1 cellular context compared by ENCODE assay signal in the genomic region with DNA sequence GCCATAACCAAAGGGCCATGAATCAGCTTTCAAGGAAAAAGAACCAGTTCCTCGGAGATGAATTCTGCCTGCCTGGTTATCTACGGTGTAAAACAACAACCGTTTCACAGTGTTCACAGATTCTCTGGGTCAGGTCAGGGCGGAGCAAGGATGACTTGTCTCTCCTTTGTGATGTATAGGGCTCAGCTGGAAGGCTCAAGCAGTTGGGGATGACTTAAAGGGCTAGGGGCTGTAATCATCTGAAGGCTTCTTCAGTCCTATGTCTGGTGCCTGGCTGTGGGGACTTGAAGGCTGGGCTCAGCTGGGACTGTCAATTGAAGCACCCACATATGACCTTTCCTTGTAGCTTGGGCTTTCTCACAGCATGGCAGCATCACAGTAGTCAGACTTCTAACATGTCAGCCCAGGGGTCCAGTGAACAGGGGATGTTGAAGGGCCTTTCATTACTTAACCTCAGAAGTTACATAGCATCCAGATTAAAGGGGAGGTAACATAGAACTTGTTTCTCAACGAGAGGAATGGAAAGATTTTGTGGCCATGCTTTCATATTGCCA.
TF ChIP-seq lines count a peak whose summit lies in the region.

No MANE protein-coding gene starts in this region.

TF ChIP-seq in WTC11, 78 proteins besides CTCF, POLR2A, EP300 and RAD21 (continued from another document):
- TF ChIP-seq, protein P1, sequence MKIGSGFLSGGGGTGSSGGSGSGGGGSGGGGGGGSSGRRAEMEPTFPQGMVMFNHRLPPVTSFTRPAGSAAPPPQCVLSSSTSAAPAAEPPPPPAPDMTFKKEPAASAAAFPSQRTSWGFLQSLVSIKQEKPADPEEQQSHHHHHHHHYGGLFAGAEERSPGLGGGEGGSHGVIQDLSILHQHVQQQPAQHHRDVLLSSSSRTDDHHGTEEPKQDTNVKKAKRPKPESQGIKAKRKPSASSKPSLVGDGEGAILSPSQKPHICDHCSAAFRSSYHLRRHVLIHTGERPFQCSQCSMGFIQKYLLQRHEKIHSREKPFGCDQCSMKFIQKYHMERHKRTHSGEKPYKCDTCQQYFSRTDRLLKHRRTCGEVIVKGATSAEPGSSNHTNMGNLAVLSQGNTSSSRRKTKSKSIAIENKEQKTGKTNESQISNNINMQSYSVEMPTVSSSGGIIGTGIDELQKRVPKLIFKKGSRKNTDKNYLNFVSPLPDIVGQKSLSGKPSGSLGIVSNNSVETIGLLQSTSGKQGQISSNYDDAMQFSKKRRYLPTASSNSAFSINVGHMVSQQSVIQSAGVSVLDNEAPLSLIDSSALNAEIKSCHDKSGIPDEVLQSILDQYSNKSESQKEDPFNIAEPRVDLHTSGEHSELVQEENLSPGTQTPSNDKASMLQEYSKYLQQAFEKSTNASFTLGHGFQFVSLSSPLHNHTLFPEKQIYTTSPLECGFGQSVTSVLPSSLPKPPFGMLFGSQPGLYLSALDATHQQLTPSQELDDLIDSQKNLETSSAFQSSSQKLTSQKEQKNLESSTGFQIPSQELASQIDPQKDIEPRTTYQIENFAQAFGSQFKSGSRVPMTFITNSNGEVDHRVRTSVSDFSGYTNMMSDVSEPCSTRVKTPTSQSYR (CRISPR knock-in tag; IDR thresholded peaks at IDR 0.05): no peak
- TF ChIP-seq TCF7 (CRISPR knock-in tag; IDR thresholded peaks at IDR 0.05; ENCODE audit: low read depth) (no peak), ATF1 (CRISPR knock-in tag; IDR thresholded peaks at IDR 0.05) (no peak), NFE2L1 (CRISPR knock-in tag; IDR thresholded peaks at IDR 0.05) (no peak), GABPB1 (CRISPR knock-in tag; IDR thresholded peaks at IDR 0.05) (no peak)
- TF ChIP-seq, protein P2, sequence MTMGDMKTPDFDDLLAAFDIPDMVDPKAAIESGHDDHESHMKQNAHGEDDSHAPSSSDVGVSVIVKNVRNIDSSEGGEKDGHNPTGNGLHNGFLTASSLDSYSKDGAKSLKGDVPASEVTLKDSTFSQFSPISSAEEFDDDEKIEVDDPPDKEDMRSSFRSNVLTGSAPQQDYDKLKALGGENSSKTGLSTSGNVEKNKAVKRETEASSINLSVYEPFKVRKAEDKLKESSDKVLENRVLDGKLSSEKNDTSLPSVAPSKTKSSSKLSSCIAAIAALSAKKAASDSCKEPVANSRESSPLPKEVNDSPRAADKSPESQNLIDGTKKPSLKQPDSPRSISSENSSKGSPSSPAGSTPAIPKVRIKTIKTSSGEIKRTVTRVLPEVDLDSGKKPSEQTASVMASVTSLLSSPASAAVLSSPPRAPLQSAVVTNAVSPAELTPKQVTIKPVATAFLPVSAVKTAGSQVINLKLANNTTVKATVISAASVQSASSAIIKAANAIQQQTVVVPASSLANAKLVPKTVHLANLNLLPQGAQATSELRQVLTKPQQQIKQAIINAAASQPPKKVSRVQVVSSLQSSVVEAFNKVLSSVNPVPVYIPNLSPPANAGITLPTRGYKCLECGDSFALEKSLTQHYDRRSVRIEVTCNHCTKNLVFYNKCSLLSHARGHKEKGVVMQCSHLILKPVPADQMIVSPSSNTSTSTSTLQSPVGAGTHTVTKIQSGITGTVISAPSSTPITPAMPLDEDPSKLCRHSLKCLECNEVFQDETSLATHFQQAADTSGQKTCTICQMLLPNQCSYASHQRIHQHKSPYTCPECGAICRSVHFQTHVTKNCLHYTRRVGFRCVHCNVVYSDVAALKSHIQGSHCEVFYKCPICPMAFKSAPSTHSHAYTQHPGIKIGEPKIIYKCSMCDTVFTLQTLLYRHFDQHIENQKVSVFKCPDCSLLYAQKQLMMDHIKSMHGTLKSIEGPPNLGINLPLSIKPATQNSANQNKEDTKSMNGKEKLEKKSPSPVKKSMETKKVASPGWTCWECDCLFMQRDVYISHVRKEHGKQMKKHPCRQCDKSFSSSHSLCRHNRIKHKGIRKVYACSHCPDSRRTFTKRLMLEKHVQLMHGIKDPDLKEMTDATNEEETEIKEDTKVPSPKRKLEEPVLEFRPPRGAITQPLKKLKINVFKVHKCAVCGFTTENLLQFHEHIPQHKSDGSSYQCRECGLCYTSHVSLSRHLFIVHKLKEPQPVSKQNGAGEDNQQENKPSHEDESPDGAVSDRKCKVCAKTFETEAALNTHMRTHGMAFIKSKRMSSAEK (CRISPR knock-in tag; IDR thresholded peaks at IDR 0.05; ENCODE audit: borderline replicate concordance): no peak
- TF ChIP-seq, protein P3, sequence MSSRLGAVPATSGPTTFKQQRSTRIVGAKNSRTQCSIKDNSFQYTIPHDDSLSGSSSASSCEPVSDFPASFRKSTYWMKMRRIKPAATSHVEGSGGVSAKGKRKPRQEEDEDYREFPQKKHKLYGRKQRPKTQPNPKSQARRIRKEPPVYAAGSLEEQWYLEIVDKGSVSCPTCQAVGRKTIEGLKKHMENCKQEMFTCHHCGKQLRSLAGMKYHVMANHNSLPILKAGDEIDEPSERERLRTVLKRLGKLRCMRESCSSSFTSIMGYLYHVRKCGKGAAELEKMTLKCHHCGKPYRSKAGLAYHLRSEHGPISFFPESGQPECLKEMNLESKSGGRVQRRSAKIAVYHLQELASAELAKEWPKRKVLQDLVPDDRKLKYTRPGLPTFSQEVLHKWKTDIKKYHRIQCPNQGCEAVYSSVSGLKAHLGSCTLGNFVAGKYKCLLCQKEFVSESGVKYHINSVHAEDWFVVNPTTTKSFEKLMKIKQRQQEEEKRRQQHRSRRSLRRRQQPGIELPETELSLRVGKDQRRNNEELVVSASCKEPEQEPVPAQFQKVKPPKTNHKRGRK (CRISPR knock-in tag; IDR thresholded peaks at IDR 0.05; ENCODE audit: borderline replicate concordance): no peak
- TF ChIP-seq, protein P4, sequence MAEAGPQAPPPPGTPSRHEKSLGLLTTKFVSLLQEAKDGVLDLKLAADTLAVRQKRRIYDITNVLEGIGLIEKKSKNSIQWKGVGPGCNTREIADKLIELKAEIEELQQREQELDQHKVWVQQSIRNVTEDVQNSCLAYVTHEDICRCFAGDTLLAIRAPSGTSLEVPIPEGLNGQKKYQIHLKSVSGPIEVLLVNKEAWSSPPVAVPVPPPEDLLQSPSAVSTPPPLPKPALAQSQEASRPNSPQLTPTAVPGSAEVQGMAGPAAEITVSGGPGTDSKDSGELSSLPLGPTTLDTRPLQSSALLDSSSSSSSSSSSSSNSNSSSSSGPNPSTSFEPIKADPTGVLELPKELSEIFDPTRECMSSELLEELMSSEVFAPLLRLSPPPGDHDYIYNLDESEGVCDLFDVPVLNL (CRISPR knock-in tag; IDR thresholded peaks at IDR 0.05; ENCODE audit: borderline replicate concordance, low read depth): no peak
